8 cellular contexts compared by ENCODE assay signal in the genomic region with DNA sequence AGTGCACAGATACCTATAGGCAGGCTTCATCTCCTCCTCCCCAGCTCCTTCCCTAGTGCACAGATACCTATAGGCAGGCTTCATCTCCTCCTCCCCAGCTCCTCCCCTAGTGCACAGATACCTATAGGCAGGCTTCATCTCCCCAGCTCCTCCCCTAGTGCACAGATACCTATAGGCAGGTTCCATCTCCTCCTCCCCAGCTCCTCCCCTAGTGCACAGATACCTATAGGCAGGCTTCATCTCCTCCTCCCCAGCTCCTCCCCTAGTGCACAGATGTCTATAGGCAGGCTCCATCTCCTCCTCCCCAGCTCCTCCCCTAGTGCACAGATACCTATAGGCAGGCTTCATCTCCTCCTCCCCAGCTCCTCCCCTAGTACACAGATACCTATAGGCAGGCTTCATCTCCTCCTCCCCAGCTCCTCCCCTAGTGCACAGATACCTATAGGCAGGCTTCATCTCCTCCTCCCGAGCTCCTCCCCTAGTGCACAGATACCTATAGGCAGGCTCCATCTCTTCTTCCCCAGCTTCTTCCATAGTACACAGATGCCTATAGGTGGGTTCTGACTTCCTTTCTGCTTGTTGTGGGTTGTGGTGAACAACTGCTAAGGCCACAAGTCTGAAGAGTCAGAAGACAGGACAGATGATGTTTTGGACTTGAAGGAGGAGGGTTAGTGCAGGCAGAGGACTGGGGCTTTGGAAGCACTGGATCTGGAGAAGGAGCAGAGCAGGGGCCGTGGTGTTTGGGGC. TPM values are rescaled to one million over a fixed set of nuclear protein-coding genes. Genes with fewer than 3 reads are reported as not detected.
DNase-seq lines count a peak whose midpoint lies in the region; ATAC-seq and TF ChIP-seq lines count a peak whose summit lies in the region.
"Not testable (repeated sequence)": the region's sequence is repeated elsewhere in the genome, so short reads cannot be mapped to it uniquely, and the experiment has no call there.

No MANE protein-coding gene starts in this region.

- H2BK15ac ChIP-seq in mesenchymal stem cell (ENCODE audit: low read depth, poor library complexity, severe bottlenecking) = not testable (repeated sequence)

- not testable (repeated sequence) for H3K79me1 ChIP-seq in mesenchymal stem cell (replicated peaks; ENCODE audit: low read length, poor library complexity, severe bottlenecking)

- H3K14ac ChIP-seq in mesenchymal stem cell (ENCODE audit: low read length in 2 of 2) = not testable (repeated sequence)

- H3K27me3 ChIP-seq in mesenchymal stem cell (ENCODE audit: control insufficient read depth in 1 of 2, insufficient read depth in 1 of 2, low read length in 2 of 2) = peaks cover 17 to 60% of the 10 kb centered on the region in 2 experiments
- not testable (repeated sequence) for H3K27me3 ChIP-seq in thymus (ENCODE audit: control insufficient read depth, insufficient read depth)

- H3K4me1 ChIP-seq in mesenchymal stem cell (ENCODE audit: control insufficient read depth, insufficient read depth, low read depth, low read length) = not testable (repeated sequence)
- peaks cover 13% of the 10 kb centered on the region for H3K4me1 ChIP-seq in thymus (ENCODE audit: control insufficient read depth, insufficient read depth, low read length)

- ATAC-seq in GM19438 (IDR thresholded peaks at IDR 0.05; ENCODE audit: low read depth, unreplicated experiment) (peak; percentile 51), HG02852 (IDR thresholded peaks at IDR 0.05; ENCODE audit: unreplicated experiment) (peak; percentile 54), HG03520 (IDR thresholded peaks at IDR 0.05; ENCODE audit: unreplicated experiment) (peak; percentile 55)

- peak overlapping the region; percentile 57 for H4K8ac ChIP-seq in mesenchymal stem cell (ENCODE audit: low read length)

- not testable (repeated sequence) for H2BK12ac ChIP-seq in mesenchymal stem cell (ENCODE audit: low read length in 2 of 2)

- 81% methylated on average over 2 of the region's 2 CpGs for WGBS in mesenchymal stem cell
- WGBS in thymus = 7% methylated on average over 2 of the region's 2 CpGs

- H3K9ac ChIP-seq in mesenchymal stem cell (ENCODE audit: low read length) = not testable (repeated sequence)

- not testable (repeated sequence) for H3K18ac ChIP-seq in mesenchymal stem cell (ENCODE audit: low read depth in 1 of 2, low read length in 2 of 2)

- H3K4ac ChIP-seq in mesenchymal stem cell (ENCODE audit: low read depth in 1 of 2, low read length in 2 of 2) = not testable (repeated sequence)

- H2BK5ac ChIP-seq in mesenchymal stem cell (ENCODE audit: low read depth, low read length, poor library complexity, severe bottlenecking) = not testable (repeated sequence)

- H3K4me2 ChIP-seq in mesenchymal stem cell (ENCODE audit: low read length, poor library complexity, severe bottlenecking) = not testable (repeated sequence)

- not testable (repeated sequence) for H3K4me3 ChIP-seq in mesenchymal stem cell (ENCODE audit: insufficient read depth in 1 of 2, low read depth in 1 of 2, low read length in 2 of 2); thymus (ENCODE audit: low read length)

- not testable (repeated sequence) for H4K91ac ChIP-seq in mesenchymal stem cell (ENCODE audit: low read length)

- H3K36me3 ChIP-seq in mesenchymal stem cell (ENCODE audit: control insufficient read depth in 1 of 2, insufficient read depth in 2 of 2, low read depth in 1 of 2, low read length in 2 of 2) = not testable (repeated sequence)
- H3K36me3 ChIP-seq in thymus (ENCODE audit: control insufficient read depth, insufficient read depth) = peaks cover 11% of the 10 kb centered on the region

- not testable (repeated sequence) for H2AK5ac ChIP-seq in mesenchymal stem cell (ENCODE audit: low read length, severe bottlenecking)

- in situ Hi-C loops in GM13977 (cut with MboI; ENCODE audit: low pct_unique_long_range_greater_than_20kb, low sequenced_read_pairs, unreplicated experiment) = not testable (repeated sequence)

- DNase-seq in GM13977 (ENCODE audit: low spot score) = peak; percentile 59
- DNase-seq in T follicular helper cell (ENCODE audit: low read depth) = peak; percentile 28
- peak; percentile 29 for DNase-seq in activated gamma-delta T cell treated with anti-CD3 and anti-CD28 coated beads, Interleukin-2, amount 50 U/mL, for 16 hours (ENCODE audit: low read depth)
- not testable (repeated sequence) for DNase-seq in mesenchymal stem cell

- not testable (repeated sequence) for H3K9me3 ChIP-seq in mesenchymal stem cell (ENCODE audit: control insufficient read depth, low read length); thymus (ENCODE audit: control insufficient read depth)

- H2AFZ ChIP-seq in mesenchymal stem cell (ENCODE audit: low read depth, low read length) = not testable (repeated sequence)

- not testable (repeated sequence) for H2BK120ac ChIP-seq in mesenchymal stem cell (ENCODE audit: low read depth, low read length)

- H3K23ac ChIP-seq in mesenchymal stem cell (ENCODE audit: low read length in 2 of 2) = not testable (repeated sequence)

- not testable (repeated sequence) for H3K27ac ChIP-seq in mesenchymal stem cell (ENCODE audit: low read length, poor library complexity, severe bottlenecking)
- H3K27ac ChIP-seq in thymus (ENCODE audit: low read depth) = peak overlapping the region; percentile 84

- TF ChIP-seq CTCF in GM13977 (IDR thresholded peaks at IDR 0.05; ENCODE audit: extremely low read depth, insufficient read depth, missing control alignments) = not testable (repeated sequence)

RNA-seq across cellular contexts. Expression of gene SORL1, which starts 29.5 kb away (rescaled TPM):
- polyA plus RNA-seq in mesenchymal stem cell (2013, experiment 1 of 2) = 0.58 TPM
- 0.56 TPM for polyA plus RNA-seq in mesenchymal stem cell (2013, experiment 2 of 2)
- 7.4 TPM for polyA plus RNA-seq in thymus
